ENCODE assay signal across 13 cellular contexts in the genomic region with DNA sequence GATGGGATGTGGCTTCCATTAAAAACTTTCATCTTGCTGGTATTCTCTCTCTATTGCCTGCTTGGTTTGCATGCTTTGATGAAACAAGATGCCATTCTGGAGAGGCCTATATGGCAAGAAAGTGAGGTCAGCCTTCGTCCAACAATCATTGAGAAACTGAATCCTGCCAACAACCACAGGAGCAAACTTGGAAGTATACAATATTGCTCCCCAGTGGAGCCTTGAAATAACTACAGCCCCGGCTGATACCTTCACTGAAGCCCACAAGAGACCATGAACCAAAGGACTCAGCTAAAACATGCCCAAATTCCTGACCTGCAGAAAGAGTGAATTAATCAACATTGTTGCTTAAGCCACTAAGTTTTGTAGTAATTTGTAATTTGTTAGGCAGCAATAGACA.
DNase-seq lines count a peak whose midpoint lies in the region; ATAC-seq and TF ChIP-seq lines count a peak whose summit lies in the region.
"Had no signal": no experiment of that assay in that cellular context is flagged by ENCODE, and none has a peak within 500 bp of the region (broad histone marks: within the 10 kb centered on the region; RNA-seq: fewer than 3 reads in every experiment).

No MANE protein-coding gene starts in this region.

- no peak overlapping the region for H2BK12ac ChIP-seq in H9 (ENCODE audit: insufficient read length, low read depth, low read length)

- no TSS peak for BruUV-seq in Caco-2 (replicated peaks; lab: Mats Ljungman, UMichigan)

- no peak overlapping the region for H3T11ph ChIP-seq in H9 (ENCODE audit: low read length)

- H3K27me3 Mint-ChIP-seq in Caco-2 (ENCODE audit: insufficient read depth, unreplicated experiment) (peaks cover 3% of the 10 kb centered on the region), H9 (ENCODE audit: low read depth) (no peaks in the 10 kb centered on the region), T-helper 17 cell (peaks cover 19% of the 10 kb centered on the region)

- no peaks in the 10 kb centered on the region for H3K27me3 ChIP-seq in Caco-2 (replicated peaks; ENCODE audit: control insufficient read depth, insufficient read depth, low read length)
- no peaks in the 10 kb centered on the region for H3K27me3 ChIP-seq in H9 (ENCODE audit: insufficient read depth, low read length)
- H3K27me3 ChIP-seq in WERI-Rb-1 (ENCODE audit: insufficient read depth, low read depth, severe bottlenecking), result no peaks in the 10 kb centered on the region
- no peaks in the 10 kb centered on the region for H3K27me3 ChIP-seq in ascending aorta
- H3K27me3 ChIP-seq in colonic mucosa, result no peaks in the 10 kb centered on the region

- H2AFZ ChIP-seq in H9 (ENCODE audit: low read length), result no peak overlapping the region

- no peak overlapping the region for H3K14ac ChIP-seq in H9 (ENCODE audit: insufficient read depth, low read length)

- H3K23me2 ChIP-seq in H9 (ENCODE audit: insufficient read length, low read depth, low read length, poor library complexity, severe bottlenecking), result no peaks in the 10 kb centered on the region

- H3K9me3 ChIP-seq in Caco-2 (no peaks in the 10 kb centered on the region), H9 (ENCODE audit: control insufficient read depth, low read depth, low read length) (no peaks in the 10 kb centered on the region), WERI-Rb-1 (ENCODE audit: severe bottlenecking) (no peaks in the 10 kb centered on the region), T-helper 17 cell (ENCODE audit: control insufficient read depth, low read length, poor library complexity, severe bottlenecking) (no peaks in the 10 kb centered on the region), ascending aorta (no peaks in the 10 kb centered on the region), colonic mucosa (no peaks in the 10 kb centered on the region)

- no peak overlapping the region for H3K56ac ChIP-seq in H9 (ENCODE audit: insufficient read length, low read depth, low read length)

- H4K91ac ChIP-seq in H9 (ENCODE audit: insufficient read length, low read depth, low read length), result no peak overlapping the region

- no peak for ATAC-seq in T-helper 17 cell

- no peak overlapping the region for H3K23ac ChIP-seq in H9 (ENCODE audit: insufficient read length, low read depth, low read length)

- H3K36me3 ChIP-seq in Caco-2 (ENCODE audit: control insufficient read depth, insufficient read depth, low read length), result no peaks in the 10 kb centered on the region
- H3K36me3 ChIP-seq in WERI-Rb-1, result no peaks in the 10 kb centered on the region
- no peaks in the 10 kb centered on the region for H3K36me3 ChIP-seq in ascending aorta
- H3K36me3 ChIP-seq in colonic mucosa, result no peaks in the 10 kb centered on the region

- no peak overlapping the region for H2BK15ac ChIP-seq in H9 (ENCODE audit: low read depth, low read length)

- no peaks in the 10 kb centered on the region for H3K36me3 Mint-ChIP-seq in Caco-2 (ENCODE audit: insufficient read depth, unreplicated experiment)
- no peaks in the 10 kb centered on the region; a peak in 1 of 7 replicates for H3K36me3 Mint-ChIP-seq in H9 (ENCODE audit: insufficient read depth in 1 of 3, low read depth in 3 of 3)
- no peaks in the 10 kb centered on the region for H3K36me3 Mint-ChIP-seq in T-helper 17 cell (ENCODE audit: low read depth)
- H3K36me3 Mint-ChIP-seq: CD4-positive, alpha-beta memory T cell had no signal

- H3K27ac ChIP-seq in H9 (ENCODE audit: insufficient read length, low read depth, low read length) (no peak overlapping the region), WERI-Rb-1 (no peak overlapping the region), ascending aorta (no peak overlapping the region), colonic mucosa (no peak overlapping the region)
- H3K27ac ChIP-seq: KMS-11 had no signal

- no CpG with 5 or more reads among the region's 2 CpGs for WGBS in H9 (ENCODE audit: extremely low coverage, insufficient read length, low lambda C conversion rate)

- H3K27ac Mint-ChIP-seq in Caco-2 (ENCODE audit: unreplicated experiment) (no peak overlapping the region), H9 (no peak overlapping the region), T-helper 17 cell (no peak overlapping the region)
- H3K27ac Mint-ChIP-seq: CD4-positive, alpha-beta memory T cell had no signal

- H3K9me3 Mint-ChIP-seq in Caco-2 (ENCODE audit: unreplicated experiment), result no peaks in the 10 kb centered on the region
- no peaks in the 10 kb centered on the region for H3K9me3 Mint-ChIP-seq in H9

- CTCF ChIA-PET in Caco-2 (lab: Charles Lee), result no interaction called here

- H3K4me3 Mint-ChIP-seq in Caco-2 (ENCODE audit: unreplicated experiment) (no peak overlapping the region), H9 (no peak overlapping the region), T-helper 17 cell (no peak overlapping the region)
- H3K4me3 Mint-ChIP-seq: CD4-positive, alpha-beta memory T cell had no signal

- DNase-seq in Caco-2, result peak in 1 of 2 experiments; percentile 8
- DNase-seq in H9, result no peak
- DNase-seq in WERI-Rb-1, result no peak
- peak; percentile 27 for DNase-seq in iPS-NIHi7 (ENCODE audit: extremely low spot score)
- DNase-seq in T-helper 17 cell, result no peak
- no peak for DNase-seq in NCI-H2196 treated with DMSO at 0.1 percent for 48 hours (lab: John Stamatoyannopoulos, UW; ENCODE audit: unreplicated experiment)
- no peak for DNase-seq in ascending aorta (ENCODE audit: low spot score in 2 of 2)
- DNase-seq in colonic mucosa, result no peak
- DNase-seq: CD4-positive, alpha-beta memory T cell; erythroblast; NCI-H510A treated with DMSO at 0.1 percent for 48 hours; stimulated activated CD4-positive, alpha-beta T cell treated with anti-CD3 and anti-CD28 coated beads, Interleukin-4, amount 100 ng/mL, for 4 hours had no signal

- H4K5ac ChIP-seq in H9 (ENCODE audit: insufficient read length, low read depth, low read length), result no peak overlapping the region

- H4K20me1 ChIP-seq in H9 (ENCODE audit: control insufficient read depth, insufficient read depth, insufficient read length), result no peaks in the 10 kb centered on the region

- no peaks in the 10 kb centered on the region for H3K79me2 ChIP-seq in H9 (ENCODE audit: insufficient read depth, low read length)

- no peaks in the 10 kb centered on the region for H3K79me1 ChIP-seq in H9 (ENCODE audit: insufficient read depth, low read depth, low read length, poor library complexity, severe bottlenecking)

- TF ChIP-seq CTCF in Caco-2 (IDR thresholded peaks at IDR 0.05; ENCODE audit: insufficient read depth in 1 of 2, low read depth in 1 of 2, low read length in 1 of 2, severe bottlenecking in 1 of 2, unreplicated experiment in 1 of 2) (peak; percentile 19 to 26), H9 (conservative IDR thresholded peaks at IDR 0.05) (peak; percentile 49; the same call in 2 of the 3 replicates), WERI-Rb-1 (IDR thresholded peaks at IDR 0.05; ENCODE audit: low read depth, low read length) (peak; percentile 52), ascending aorta (IDR thresholded peaks at IDR 0.05) (no peak), colonic mucosa (IDR thresholded peaks at IDR 0.05) (no peak)

- H3K4me1 ChIP-seq in Caco-2 (no peaks in the 10 kb centered on the region), H9 (ENCODE audit: insufficient read depth, low read length) (no peaks in the 10 kb centered on the region), ascending aorta (no peaks in the 10 kb centered on the region), colonic mucosa (no peaks in the 10 kb centered on the region)

- no peak overlapping the region for H2BK120ac ChIP-seq in H9 (ENCODE audit: low read depth, low read length, poor library complexity, severe bottlenecking)

- H2BK5ac ChIP-seq in H9 (ENCODE audit: insufficient read length, low read length), result no peak overlapping the region

- no peaks in the 10 kb centered on the region for H3K4me1 Mint-ChIP-seq in Caco-2 (ENCODE audit: low read depth, unreplicated experiment)
- H3K4me1 Mint-ChIP-seq in H9, result no peaks in the 10 kb centered on the region
- H3K4me1 Mint-ChIP-seq in T-helper 17 cell, result no peaks in the 10 kb centered on the region
- H3K4me1 Mint-ChIP-seq: CD4-positive, alpha-beta memory T cell had no signal

- no peak overlapping the region for H2AK5ac ChIP-seq in H9 (ENCODE audit: insufficient read length, low read length)

- H3K4ac ChIP-seq in H9 (ENCODE audit: low read depth, low read length), result no peak overlapping the region

- no peak overlapping the region for H3K4me3 ChIP-seq in Caco-2 (ENCODE audit: low read depth, low read length)
- no peak overlapping the region for H3K4me3 ChIP-seq in WERI-Rb-1 (ENCODE audit: low read depth, low read length)
- H3K4me3 ChIP-seq in ascending aorta, result no peak overlapping the region
- H3K4me3 ChIP-seq in colonic mucosa, result no peak overlapping the region

- H3K9ac ChIP-seq in H9 (ENCODE audit: extremely low read depth, insufficient read length, low read length) (no peak overlapping the region), colonic mucosa (ENCODE audit: low read depth in 2 of 2, low read length in 2 of 2) (no peak overlapping the region)
- H3K9ac ChIP-seq: KMS-11 had no signal

- no peak overlapping the region for H3K4me2 ChIP-seq in H9 (ENCODE audit: insufficient read depth, insufficient read length, low read length)
- H3K4me2 ChIP-seq: KMS-11 had no signal

- H3K18ac ChIP-seq in H9 (ENCODE audit: insufficient read length, low read depth, low read length), result no peak overlapping the region

- H2BK20ac ChIP-seq in H9 (ENCODE audit: low read depth, low read length, poor library complexity, severe bottlenecking), result no peak overlapping the region

- H4K8ac ChIP-seq in H9 (replicated peaks; ENCODE audit: insufficient read length, low read depth, low read length), result no peak overlapping the region

- intact Hi-C loops in Caco-2 (cut with micrococcal nuclease; ENCODE audit: unreplicated experiment), result loop anchor here (1.0 to 10.0 kb wide), 2 partner anchors 287 to 340 kb away; no protein-coding TSS in a partner anchor
- intact Hi-C loops in ascending aorta (cut with DNase I), result no loop called here
- intact Hi-C loops in colonic mucosa (cut with DNase I), result no loop called here

- POLR2A ChIA-PET in Caco-2 (lab: Charles Lee), result no interaction called here

Comparison
In these comparisons a context has a peak if more than half of its experiments do, and no peak if none do; other contexts are left out.
1. CTCF ChIP-seq: peak in Caco-2 (2 of 2), H9 (single experiment) and WERI-Rb-1 (single experiment); none in ascending aorta (0 of 3) and colonic mucosa (single experiment).